Comparison of ENCODE assay signal across 9 cellular contexts in the genomic region with DNA sequence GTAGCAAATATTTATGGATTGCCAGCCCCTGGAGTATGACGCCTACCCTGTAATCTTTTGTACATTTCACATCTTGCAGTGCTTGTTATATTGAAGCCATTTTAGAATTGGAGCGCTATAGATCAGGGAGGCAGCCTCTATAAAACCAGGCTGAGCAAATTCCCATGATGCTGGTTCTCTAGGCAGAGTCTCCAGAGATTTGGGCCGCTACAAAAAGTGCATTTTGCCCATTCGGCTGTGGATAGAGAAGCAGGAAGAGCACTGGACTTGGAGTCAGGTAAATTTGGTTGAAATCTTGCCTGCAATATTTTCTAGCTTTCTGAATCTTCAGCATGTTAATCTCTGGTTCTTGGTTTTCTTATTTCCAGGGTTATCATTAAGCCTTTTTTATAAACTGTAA. TPM values are rescaled to one million over a fixed set of nuclear protein-coding genes. Genes with fewer than 3 reads are reported as not detected.
DNase-seq lines count a peak whose midpoint lies in the region; ATAC-seq and TF ChIP-seq lines count a peak whose summit lies in the region.
"Had no signal": no experiment of that assay in that cellular context is flagged by ENCODE, and none has a peak within 500 bp of the region (broad histone marks: within the 10 kb centered on the region; RNA-seq: fewer than 3 reads in every experiment).

No MANE protein-coding gene starts in this region.

- H3K27me3 Mint-ChIP-seq in activated CD4-positive, alpha-beta T cell treated with anti-CD3 and anti-CD28 coated beads for 36 hours: no peaks in the 10 kb centered on the region
- H3K27me3 Mint-ChIP-seq in WTC11 (ENCODE audit: low read depth): peaks cover 3% of the 10 kb centered on the region; the same call in 1 of the 2 replicates
- peaks cover 6% of the 10 kb centered on the region for H3K27me3 Mint-ChIP-seq in glutamatergic neuron (ENCODE audit: unreplicated experiment)
- H3K27me3 Mint-ChIP-seq in stimulated activated naive B cell treated with anti-CD40 and anti-IgM and Interleukin-4, amounts not matched to agents 10 μg/mL and 1 μg/mL and 100 μg/mL, for 72 hours: no peaks in the 10 kb centered on the region

- POLR2A ChIA-PET in activated CD4-positive, alpha-beta T cell treated with anti-CD3 and anti-CD28 coated beads for 36 hours (lab: Charles Lee): interaction anchor here (1.2 kb wide), 1 partner anchor 12 kb away, joined by 3 read pairs; no protein-coding TSS in a partner anchor
- POLR2A ChIA-PET in WTC11 (lab: Charles Lee): interaction anchor here (0.5 to 1.4 kb wide), 2 partner anchors 22 to 125 kb away, joined by 3 to 4 read pairs; no protein-coding TSS in a partner anchor

- no peak for DNase-seq in activated CD4-positive, alpha-beta T cell treated with anti-CD3 and anti-CD28 coated beads for 36 hours
- no peak for DNase-seq in activated CD4-positive, alpha-beta T cell treated with anti-CD3 and anti-CD28 coated beads for 4 hours
- DNase-seq in WTC11 (ENCODE audit: low spot score) (no peak), glutamatergic neuron (no peak), activated gamma-delta T cell (lab: John Stamatoyannopoulos, UW) (no peak), GOT3 (lab: John Stamatoyannopoulos, UW) (no peak), EL (no peak)
- no peak for DNase-seq in stimulated activated naive B cell treated with anti-CD40 and anti-IgM and Interleukin-4, amounts not matched to agents 10 μg/mL and 1 μg/mL and 100 μg/mL, for 72 hours
- DNase-seq: NCI-H2171 had no signal

- peaks cover 45% of the 10 kb centered on the region for H3K36me3 Mint-ChIP-seq in activated CD4-positive, alpha-beta T cell treated with anti-CD3 and anti-CD28 coated beads for 36 hours (ENCODE audit: low read depth)
- 0 out of 2 replicates have a peak, but pooled peaks cover 5% of the 10 kb centered on the region for H3K36me3 Mint-ChIP-seq in WTC11
- no peaks in the 10 kb centered on the region for H3K36me3 Mint-ChIP-seq in glutamatergic neuron (ENCODE audit: unreplicated experiment)
- peaks cover 9% of the 10 kb centered on the region in 2 donors for H3K36me3 Mint-ChIP-seq in stimulated activated naive B cell treated with anti-CD40 and anti-IgM and Interleukin-4, amounts not matched to agents 10 μg/mL and 1 μg/mL and 100 μg/mL, for 72 hours

- ATAC-seq in activated CD4-positive, alpha-beta T cell treated with anti-CD3 and anti-CD28 coated beads for 36 hours: no peak
- no peak for ATAC-seq in WTC11
- ATAC-seq in stimulated activated naive B cell treated with anti-CD40 and anti-IgM and Interleukin-4, amounts not matched to agents 10 μg/mL and 1 μg/mL and 100 μg/mL, for 72 hours (replicated peaks): no peak

- CTCF ChIA-PET in activated CD4-positive, alpha-beta T cell treated with anti-CD3 and anti-CD28 coated beads for 36 hours (lab: Charles Lee): interaction anchor here (0.9 to 6.2 kb wide), 12 partner anchors 8 to 579 kb away, joined by 3 to 71 read pairs (median 4); a partner anchor contains a TSS
- CTCF ChIA-PET in WTC11 (lab: Charles Lee): interaction anchor here (1.2 to 1.7 kb wide), 4 partner anchors 9 to 102 kb away, joined by 3 to 5 read pairs (median 4); no protein-coding TSS in a partner anchor

- TF ChIP-seq CTCF in WTC11 (IDR thresholded peaks at IDR 0.05) (no peak), glutamatergic neuron (IDR thresholded peaks at IDR 0.05; ENCODE audit: partially characterized antibody, unreplicated experiment) (no peak)

- H3K27ac Mint-ChIP-seq in activated CD4-positive, alpha-beta T cell treated with anti-CD3 and anti-CD28 coated beads for 36 hours: peak overlapping the region; percentile 95
- H3K27ac Mint-ChIP-seq in WTC11: no peak overlapping the region
- no peak overlapping the region for H3K27ac Mint-ChIP-seq in glutamatergic neuron (ENCODE audit: unreplicated experiment)
- no peak overlapping the region for H3K27ac Mint-ChIP-seq in stimulated activated naive B cell treated with anti-CD40 and anti-IgM and Interleukin-4, amounts not matched to agents 10 μg/mL and 1 μg/mL and 100 μg/mL, for 72 hours

- peak overlapping the region; percentile 94 for H3K4me3 Mint-ChIP-seq in activated CD4-positive, alpha-beta T cell treated with anti-CD3 and anti-CD28 coated beads for 36 hours
- H3K4me3 Mint-ChIP-seq in WTC11 (peak overlapping the region; percentile 97), glutamatergic neuron (ENCODE audit: unreplicated experiment) (peak overlapping the region; percentile 98)
- peak overlapping the region; percentile 96 to 98 for H3K4me3 Mint-ChIP-seq in stimulated activated naive B cell treated with anti-CD40 and anti-IgM and Interleukin-4, amounts not matched to agents 10 μg/mL and 1 μg/mL and 100 μg/mL, for 72 hours

- intact Hi-C loops in activated CD4-positive, alpha-beta T cell treated with anti-CD3 and anti-CD28 coated beads for 36 hours (cut with DNase I, micrococcal nuclease): loop anchor here (2.0 to 10.0 kb wide), 7 partner anchors 71 to 1800 kb away; a partner anchor contains a TSS

- H3K4me1 Mint-ChIP-seq in activated CD4-positive, alpha-beta T cell treated with anti-CD3 and anti-CD28 coated beads for 36 hours: peaks cover 66% of the 10 kb centered on the region
- H3K4me1 Mint-ChIP-seq in WTC11: peaks cover 46% of the 10 kb centered on the region
- peaks cover 18% of the 10 kb centered on the region for H3K4me1 Mint-ChIP-seq in glutamatergic neuron (ENCODE audit: low read depth, unreplicated experiment)
- peaks cover 26 to 65% of the 10 kb centered on the region in 2 donors for H3K4me1 Mint-ChIP-seq in stimulated activated naive B cell treated with anti-CD40 and anti-IgM and Interleukin-4, amounts not matched to agents 10 μg/mL and 1 μg/mL and 100 μg/mL, for 72 hours

- H3K9me3 Mint-ChIP-seq in activated CD4-positive, alpha-beta T cell treated with anti-CD3 and anti-CD28 coated beads for 36 hours (ENCODE audit: low read depth): no peaks in the 10 kb centered on the region
- H3K9me3 Mint-ChIP-seq in WTC11 (no peaks in the 10 kb centered on the region), glutamatergic neuron (ENCODE audit: unreplicated experiment) (peaks cover 5% of the 10 kb centered on the region)
- H3K9me3 Mint-ChIP-seq in stimulated activated naive B cell treated with anti-CD40 and anti-IgM and Interleukin-4, amounts not matched to agents 10 μg/mL and 1 μg/mL and 100 μg/mL, for 72 hours: no peaks in the 10 kb centered on the region

TF ChIP-seq in WTC11, 78 proteins besides CTCF, POLR2A, EP300 and RAD21 (continues in another document):
- TF ChIP-seq, protein P1, sequence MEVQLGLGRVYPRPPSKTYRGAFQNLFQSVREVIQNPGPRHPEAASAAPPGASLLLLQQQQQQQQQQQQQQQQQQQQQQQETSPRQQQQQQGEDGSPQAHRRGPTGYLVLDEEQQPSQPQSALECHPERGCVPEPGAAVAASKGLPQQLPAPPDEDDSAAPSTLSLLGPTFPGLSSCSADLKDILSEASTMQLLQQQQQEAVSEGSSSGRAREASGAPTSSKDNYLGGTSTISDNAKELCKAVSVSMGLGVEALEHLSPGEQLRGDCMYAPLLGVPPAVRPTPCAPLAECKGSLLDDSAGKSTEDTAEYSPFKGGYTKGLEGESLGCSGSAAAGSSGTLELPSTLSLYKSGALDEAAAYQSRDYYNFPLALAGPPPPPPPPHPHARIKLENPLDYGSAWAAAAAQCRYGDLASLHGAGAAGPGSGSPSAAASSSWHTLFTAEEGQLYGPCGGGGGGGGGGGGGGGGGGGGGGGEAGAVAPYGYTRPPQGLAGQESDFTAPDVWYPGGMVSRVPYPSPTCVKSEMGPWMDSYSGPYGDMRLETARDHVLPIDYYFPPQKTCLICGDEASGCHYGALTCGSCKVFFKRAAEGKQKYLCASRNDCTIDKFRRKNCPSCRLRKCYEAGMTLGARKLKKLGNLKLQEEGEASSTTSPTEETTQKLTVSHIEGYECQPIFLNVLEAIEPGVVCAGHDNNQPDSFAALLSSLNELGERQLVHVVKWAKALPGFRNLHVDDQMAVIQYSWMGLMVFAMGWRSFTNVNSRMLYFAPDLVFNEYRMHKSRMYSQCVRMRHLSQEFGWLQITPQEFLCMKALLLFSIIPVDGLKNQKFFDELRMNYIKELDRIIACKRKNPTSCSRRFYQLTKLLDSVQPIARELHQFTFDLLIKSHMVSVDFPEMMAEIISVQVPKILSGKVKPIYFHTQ (CRISPR knock-in tag; IDR thresholded peaks at IDR 0.05): no peak
- TF ChIP-seq ELF4 (CRISPR knock-in tag; IDR thresholded peaks at IDR 0.05; ENCODE audit: low read depth) (no peak), ZNF396 (CRISPR knock-in tag; IDR thresholded peaks at IDR 0.05; ENCODE audit: borderline replicate concordance) (no peak), KAT7 (CRISPR knock-in tag; IDR thresholded peaks at IDR 0.05; ENCODE audit: borderline replicate concordance) (no peak), FOXP1 (CRISPR knock-in tag; IDR thresholded peaks at IDR 0.05; ENCODE audit: borderline replicate concordance) (no peak)
- TF ChIP-seq, protein P2, sequence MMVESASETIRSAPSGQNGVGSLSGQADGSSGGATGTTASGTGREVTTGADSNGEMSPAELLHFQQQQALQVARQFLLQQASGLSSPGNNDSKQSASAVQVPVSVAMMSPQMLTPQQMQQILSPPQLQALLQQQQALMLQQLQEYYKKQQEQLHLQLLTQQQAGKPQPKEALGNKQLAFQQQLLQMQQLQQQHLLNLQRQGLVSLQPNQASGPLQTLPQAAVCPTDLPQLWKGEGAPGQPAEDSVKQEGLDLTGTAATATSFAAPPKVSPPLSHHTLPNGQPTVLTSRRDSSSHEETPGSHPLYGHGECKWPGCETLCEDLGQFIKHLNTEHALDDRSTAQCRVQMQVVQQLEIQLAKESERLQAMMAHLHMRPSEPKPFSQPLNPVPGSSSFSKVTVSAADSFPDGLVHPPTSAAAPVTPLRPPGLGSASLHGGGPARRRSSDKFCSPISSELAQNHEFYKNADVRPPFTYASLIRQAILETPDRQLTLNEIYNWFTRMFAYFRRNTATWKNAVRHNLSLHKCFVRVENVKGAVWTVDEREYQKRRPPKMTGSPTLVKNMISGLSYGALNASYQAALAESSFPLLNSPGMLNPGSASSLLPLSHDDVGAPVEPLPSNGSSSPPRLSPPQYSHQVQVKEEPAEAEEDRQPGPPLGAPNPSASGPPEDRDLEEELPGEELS (CRISPR knock-in tag; IDR thresholded peaks at IDR 0.05): no peak

RNA-seq across cellular contexts. Expression of a gene that starts 2.0 kb away (rescaled TPM):
- 100 to 1,000 TPM; 273 to 326 TPM for total RNA-seq in activated CD4-positive, alpha-beta T cell treated with anti-CD3 and anti-CD28 coated beads for 36 hours
- total RNA-seq in WTC11 (2021): 177 to 216 TPM (median 183 TPM) in 3 replicates
- total RNA-seq in glutamatergic neuron (ENCODE audit: unreplicated experiment): 181 TPM

RNA-seq across cellular contexts. Expression of a gene that starts 22.4 kb away (rescaled TPM):
- 10 to 100 TPM; 61.7 to 71.3 TPM for total RNA-seq in activated CD4-positive, alpha-beta T cell treated with anti-CD3 and anti-CD28 coated beads for 36 hours
- total RNA-seq in WTC11 (2021) (88.3 to 98.2 TPM (median 90.7 TPM) in 3 replicates), glutamatergic neuron (ENCODE audit: unreplicated experiment) (27.7 TPM)
